In the genomic region with DNA sequence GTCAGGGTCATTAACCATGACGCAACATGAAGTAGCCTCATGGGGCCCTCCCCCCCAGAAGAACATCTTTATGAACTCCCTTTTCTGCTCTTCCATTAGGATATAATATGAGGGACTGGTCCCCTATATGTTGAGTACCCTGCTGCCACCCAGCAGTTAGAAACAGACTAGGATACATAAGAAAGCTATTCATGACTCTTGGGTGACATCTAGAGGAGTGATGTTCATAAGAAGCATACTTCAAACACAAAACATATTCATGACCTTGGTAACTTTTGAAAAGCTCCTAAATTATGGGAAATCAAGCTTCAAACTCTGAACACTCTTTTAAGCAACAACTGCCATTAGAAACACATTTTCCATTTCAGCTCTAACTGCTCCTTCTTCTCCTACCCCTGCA, we compare ENCODE assay signal across 8 cellular contexts.
DNase-seq lines count a peak whose midpoint lies in the region; ATAC-seq and TF ChIP-seq lines count a peak whose summit lies in the region.

No MANE protein-coding gene starts in this region.

- no peak overlapping the region for H3K9ac ChIP-seq in neuronal stem cell (ENCODE audit: low read depth, low read length, poor library complexity)

- no peaks in the 10 kb centered on the region for H3K79me1 ChIP-seq in neuronal stem cell (ENCODE audit: low read depth, low read length)

- H4K91ac ChIP-seq in neuronal stem cell (ENCODE audit: low read depth, low read length, poor library complexity) = no peak overlapping the region

- H3K36me3 ChIP-seq in neuronal stem cell (replicated peaks in 1 of 2; ENCODE audit: control insufficient read depth in 2 of 2, insufficient read depth in 2 of 2, low read length in 2 of 2) = no peaks in the 10 kb centered on the region

- DNase-seq in ACHN (peak; percentile 24), OCI-M1 (lab: John Stamatoyannopoulos, UW) (peak; percentile 69), fibroblast of villous mesenchyme (ENCODE audit: low read depth) (peak; percentile 23), LoVo (ENCODE audit: low spot score) (no peak), NCI-H1048 (lab: John Stamatoyannopoulos, UW) (no peak), neuronal stem cell (ENCODE audit: low spot score) (no peak)

- no peak overlapping the region for H2AFZ ChIP-seq in neuronal stem cell (ENCODE audit: low read length)

- no peak overlapping the region for H3K27ac ChIP-seq in neuronal stem cell (replicated peaks; ENCODE audit: low read length)

- H3K23ac ChIP-seq in neuronal stem cell (ENCODE audit: low read depth, low read length, poor library complexity) = no peak overlapping the region

- H3K4me2 ChIP-seq in neuronal stem cell (ENCODE audit: insufficient read depth, low read length, poor library complexity, severe bottlenecking) = no peak overlapping the region

- H2BK120ac ChIP-seq in neuronal stem cell (ENCODE audit: low read depth, low read length) = no peak overlapping the region

- H2AK5ac ChIP-seq in neuronal stem cell (ENCODE audit: low read depth, low read length) = no peak overlapping the region

- no peak overlapping the region for H2BK12ac ChIP-seq in neuronal stem cell (ENCODE audit: low read length)

- H2BK15ac ChIP-seq in neuronal stem cell (ENCODE audit: low read length) = no peak overlapping the region

- no peak overlapping the region for H4K8ac ChIP-seq in neuronal stem cell (ENCODE audit: low read depth, low read length)

- in situ Hi-C loops in ACHN (cut with HindIII; ENCODE audit: low pct_ligation_motif_present, low pct_unique_long_range_greater_than_20kb, low sequenced_read_pairs) = no loop called here

- H3K4me1 ChIP-seq in neuronal stem cell (ENCODE audit: control insufficient read depth in 2 of 2, insufficient read depth in 1 of 2, low read depth in 1 of 2, low read length in 2 of 2) = peaks cover 0 to 7% of the 10 kb centered on the region in 2 donors

- H2BK5ac ChIP-seq in neuronal stem cell (ENCODE audit: low read length) = no peak overlapping the region

- peak; percentile 53 for ATAC-seq in GM18508 (IDR thresholded peaks at IDR 0.05; ENCODE audit: insufficient read depth, unreplicated experiment)
- ATAC-seq in HG03521 (IDR thresholded peaks at IDR 0.05; ENCODE audit: unreplicated experiment) = no peak

- H3K18ac ChIP-seq in neuronal stem cell (ENCODE audit: low read length) = no peak overlapping the region

- no peaks in the 10 kb centered on the region for H3K9me3 ChIP-seq in neuronal stem cell (replicated peaks in 1 of 2; ENCODE audit: control insufficient read depth in 2 of 2, insufficient read depth in 1 of 2, low read depth in 1 of 2, low read length in 2 of 2)

- no peak overlapping the region for H3K14ac ChIP-seq in neuronal stem cell (ENCODE audit: low read length)

- WGBS in neuronal stem cell (ENCODE audit: extremely low coverage in 2 of 2, insufficient read length in 2 of 2, insufficient replicate concordance in 1 of 2), 2 donors = no CpG with 5 or more reads among the region's 1 CpG

- no peaks in the 10 kb centered on the region for H3K27me3 ChIP-seq in neuronal stem cell (ENCODE audit: control insufficient read depth in 3 of 3, insufficient read depth in 3 of 3, low read depth in 1 of 3, low read length in 3 of 3)

- H3K4ac ChIP-seq in neuronal stem cell (ENCODE audit: low read length) = no peak overlapping the region

- TF ChIP-seq CTCF in fibroblast of villous mesenchyme (IDR thresholded peaks at IDR 0.05; ENCODE audit: insufficient read depth, low read depth, low read length) = peak; percentile 36

- H3K4me3 ChIP-seq in fibroblast of villous mesenchyme (ENCODE audit: low read depth, low read length) = no peak overlapping the region
- no peak overlapping the region for H3K4me3 ChIP-seq in neuronal stem cell (ENCODE audit: low read length in 2 of 2)

Comparison
In these comparisons a context has a peak if more than half of its experiments do, and no peak if none do; other contexts are left out.
1. DNase-seq: peak in ACHN (single experiment), OCI-M1 (single experiment) and fibroblast of villous mesenchyme (single experiment); none in LoVo (single experiment), NCI-H1048 (single experiment) and neuronal stem cell (single experiment).